ENCODE assay signal across 1 cellular context in genomic region chr17:142102-142661, GRCh38.
TF ChIP-seq lines count a peak whose summit lies in the region.

No MANE protein-coding gene starts in this region.

TF ChIP-seq in IMR-90, 13 proteins besides CTCF, POLR2A, EP300 and RAD21 (continued from another document):
- TF ChIP-seq, protein P1, sequence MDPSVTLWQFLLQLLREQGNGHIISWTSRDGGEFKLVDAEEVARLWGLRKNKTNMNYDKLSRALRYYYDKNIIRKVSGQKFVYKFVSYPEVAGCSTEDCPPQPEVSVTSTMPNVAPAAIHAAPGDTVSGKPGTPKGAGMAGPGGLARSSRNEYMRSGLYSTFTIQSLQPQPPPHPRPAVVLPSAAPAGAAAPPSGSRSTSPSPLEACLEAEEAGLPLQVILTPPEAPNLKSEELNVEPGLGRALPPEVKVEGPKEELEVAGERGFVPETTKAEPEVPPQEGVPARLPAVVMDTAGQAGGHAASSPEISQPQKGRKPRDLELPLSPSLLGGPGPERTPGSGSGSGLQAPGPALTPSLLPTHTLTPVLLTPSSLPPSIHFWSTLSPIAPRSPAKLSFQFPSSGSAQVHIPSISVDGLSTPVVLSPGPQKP (IDR thresholded peaks at IDR 0.05; ENCODE audit: borderline replicate concordance, low read depth, low read length), result no peak
- no peak for TF ChIP-seq CHD1 (IDR thresholded peaks at IDR 0.05; ENCODE audit: low read depth, low read length)
- TF ChIP-seq, protein P2, sequence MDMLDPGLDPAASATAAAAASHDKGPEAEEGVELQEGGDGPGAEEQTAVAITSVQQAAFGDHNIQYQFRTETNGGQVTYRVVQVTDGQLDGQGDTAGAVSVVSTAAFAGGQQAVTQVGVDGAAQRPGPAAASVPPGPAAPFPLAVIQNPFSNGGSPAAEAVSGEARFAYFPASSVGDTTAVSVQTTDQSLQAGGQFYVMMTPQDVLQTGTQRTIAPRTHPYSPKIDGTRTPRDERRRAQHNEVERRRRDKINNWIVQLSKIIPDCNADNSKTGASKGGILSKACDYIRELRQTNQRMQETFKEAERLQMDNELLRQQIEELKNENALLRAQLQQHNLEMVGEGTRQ (IDR thresholded peaks at IDR 0.05; ENCODE audit: low read depth, low read length), result no peak
- no peak for TF ChIP-seq CEBPB (IDR thresholded peaks at IDR 0.05; ENCODE audit: low read depth, low read length)
- no peak for TF ChIP-seq BHLHE40 (IDR thresholded peaks at IDR 0.05; ENCODE audit: low read depth, low read length)
- TF ChIP-seq MXI1 (IDR thresholded peaks at IDR 0.05; ENCODE audit: borderline replicate concordance, low read depth, low read length), result no peak
- TF ChIP-seq MAFK (IDR thresholded peaks at IDR 0.05; ENCODE audit: low read depth, low read length), result no peak
- no peak for TF ChIP-seq SMC3 (IDR thresholded peaks at IDR 0.05; ENCODE audit: low read depth, low read length)
- no peak for TF ChIP-seq NFE2L2 (IDR thresholded peaks at IDR 0.05; ENCODE audit: low read depth, low read length)
- TF ChIP-seq RFX5 (IDR thresholded peaks at IDR 0.05; ENCODE audit: low read depth, low read length), result no peak
TF ChIP-seq in IMR-90: peak in this region for 0.
